Comparison of ENCODE assay signal across 11 cellular contexts in genomic region chr15:68275165-68275746, GRCh38. TPM values are rescaled to one million over a fixed set of nuclear protein-coding genes. Genes with fewer than 3 reads are reported as not detected.
DNase-seq lines count a peak whose midpoint lies in the region; ATAC-seq and TF ChIP-seq lines count a peak whose summit lies in the region.
"Had no signal": no experiment of that assay in that cellular context is flagged by ENCODE, and none has a peak within 500 bp of the region (broad histone marks: within the 10 kb centered on the region; RNA-seq: fewer than 3 reads in every experiment).

No MANE protein-coding gene starts in this region.

- peaks cover 31% of the 10 kb centered on the region for H3K36me3 Mint-ChIP-seq in dendritic cell treated with granulocyte-macrophage colony-stimulating factor and Interleukin-4, amounts not matched to agents 40 ng/mL and 50 ng/mL, for 4 days (ENCODE audit: low read depth)
- no peaks in the 10 kb centered on the region for H3K36me3 Mint-ChIP-seq in naive B cell

- H3K9me3 Mint-ChIP-seq in dendritic cell treated with granulocyte-macrophage colony-stimulating factor and Interleukin-4, amounts not matched to agents 40 ng/mL and 50 ng/mL, for 4 days, result no peaks in the 10 kb centered on the region
- H3K9me3 Mint-ChIP-seq in naive B cell, result no peaks in the 10 kb centered on the region

- H3K4me3 ChIP-seq in right cardiac atrium (ENCODE audit: low read length) (no peak overlapping the region), vagina (no peak overlapping the region), adrenal gland (no peak overlapping the region)

- H3K27ac ChIP-seq in right cardiac atrium (ENCODE audit: low read length) (peak overlapping the region; percentile 39), vagina (peak overlapping the region; percentile 99), adrenal gland (no peak overlapping the region)

- peaks cover 10% of the 10 kb centered on the region for H3K4me1 ChIP-seq in right cardiac atrium (ENCODE audit: control insufficient read depth, insufficient read depth, low read length)
- peaks cover 52% of the 10 kb centered on the region for H3K4me1 ChIP-seq in vagina
- peaks cover 22 to 54% of the 10 kb centered on the region in 2 donors for H3K4me1 ChIP-seq in adrenal gland (replicated peaks in 1 of 2)

- 81% methylated on average over 3 of the region's 3 CpGs for WGBS in right cardiac atrium
- 73 to 81% (median 77%) methylated on average over 3 of the region's 3 CpGs for WGBS in adrenal gland, 4 donors

- H3K4me1 Mint-ChIP-seq in dendritic cell treated with granulocyte-macrophage colony-stimulating factor and Interleukin-4, amounts not matched to agents 40 ng/mL and 50 ng/mL, for 4 days (ENCODE audit: low read depth), result peaks cover 36% of the 10 kb centered on the region
- H3K4me1 Mint-ChIP-seq in naive B cell, result peaks cover 27 to 34% (median 30%) of the 10 kb centered on the region in 3 donors

- H3K4me3 Mint-ChIP-seq in dendritic cell treated with granulocyte-macrophage colony-stimulating factor and Interleukin-4, amounts not matched to agents 40 ng/mL and 50 ng/mL, for 4 days, result no peak overlapping the region
- H3K4me3 Mint-ChIP-seq in naive B cell, result peak overlapping the region in 6 of 8 donors; percentile 37 to 97 (median 81)

- H3K9me3 ChIP-seq in right cardiac atrium (ENCODE audit: control insufficient read depth, low read length) (no peaks in the 10 kb centered on the region), vagina (no peaks in the 10 kb centered on the region), adrenal gland (replicated peaks in 1 of 3) (no peaks in the 10 kb centered on the region)

- no peak for TF ChIP-seq CTCF in vagina (IDR thresholded peaks at IDR 0.05)
- TF ChIP-seq CTCF in adrenal gland (IDR thresholded peaks at IDR 0.05), result no peak

- intact Hi-C loops in right cardiac atrium (cut with DNase I), result no loop called here
- intact Hi-C loops in cardiac septum (cut with DNase I), result no loop called here
- intact Hi-C loops in dendritic cell treated with granulocyte-macrophage colony-stimulating factor and Interleukin-4, amounts not matched to agents 40 ng/mL and 50 ng/mL, for 4 days (cut with micrococcal nuclease), result no loop called here
- intact Hi-C loops in vagina (cut with DNase I), result no loop called here
- intact Hi-C loops in left colon (cut with DNase I, micrococcal nuclease), result no loop called here
- intact Hi-C loops in adrenal gland (cut with DNase I), result no loop called here

- H3K27me3 Mint-ChIP-seq in dendritic cell treated with granulocyte-macrophage colony-stimulating factor and Interleukin-4, amounts not matched to agents 40 ng/mL and 50 ng/mL, for 4 days, result no peaks in the 10 kb centered on the region
- no peaks in the 10 kb centered on the region for H3K27me3 Mint-ChIP-seq in naive B cell

- ATAC-seq in right cardiac atrium (no peak), naive B cell (ENCODE audit: low read depth in 2 of 2) (no peak), HG03354 (IDR thresholded peaks at IDR 0.05; ENCODE audit: poor library complexity, severe bottlenecking, unreplicated experiment) (no peak), left colon (no peak)

- H3K27me3 ChIP-seq in right cardiac atrium (ENCODE audit: control insufficient read depth, insufficient read depth), result no peaks in the 10 kb centered on the region
- H3K27me3 ChIP-seq in vagina, result no peaks in the 10 kb centered on the region
- no peaks in the 10 kb centered on the region for H3K27me3 ChIP-seq in adrenal gland

- H3K36me3 ChIP-seq in vagina (no peaks in the 10 kb centered on the region), adrenal gland (replicated peaks in 1 of 2) (no peaks in the 10 kb centered on the region)

- TF ChIP-seq POLR2A in vagina (IDR thresholded peaks at IDR 0.05), result no peak
- no peak for TF ChIP-seq POLR2A in adrenal gland (IDR thresholded peaks at IDR 0.05)

- no peak for DNase-seq in right cardiac atrium
- DNase-seq in cardiac septum (ENCODE audit: low spot score), result no peak
- no peak for DNase-seq in naive B cell
- DNase-seq in vagina (ENCODE audit: extremely low spot score in 2 of 2), result no peak
- DNase-seq in left colon, result no peak
- DNase-seq in adrenal gland, result no peak
- DNase-seq: MV-4-11, small intestine, T-helper 2 cell had no signal

- H3K27ac Mint-ChIP-seq in dendritic cell treated with granulocyte-macrophage colony-stimulating factor and Interleukin-4, amounts not matched to agents 40 ng/mL and 50 ng/mL, for 4 days, result peak overlapping the region; percentile 96
- peak overlapping the region in 1 of 6 donors; percentile 33 for H3K27ac Mint-ChIP-seq in naive B cell

RNA-seq across cellular contexts. Expression of gene FEM1B, which starts 2.3 kb away (rescaled TPM):
- total RNA-seq in right cardiac atrium, result 10 to 100 TPM; 53.5 to 86.9 (median 57.4) TPM
- polyA plus RNA-seq in right cardiac atrium, result 13.8 TPM
- total RNA-seq in cardiac septum, result 114 TPM
- 10 to 100 TPM; 11.9 to 25.4 (median 22.6) TPM for polyA plus RNA-seq in naive B cell (ENCODE audit: low read depth in 6 of 6)
- total RNA-seq in vagina, result 38.3 TPM
- 10 to 100 TPM; 51.2 to 55.3 TPM for total RNA-seq in left colon
- 10 to 100 TPM; 25.2 to 57.7 (median 43.8) TPM for total RNA-seq in adrenal gland
- polyA plus RNA-seq in adrenal gland, result 10 to 100 TPM in 1 of 3 donors, 1 to 10 TPM in 2; 7.0 to 35.7 (median 9.3) TPM

RNA-seq across cellular contexts. Expression of gene CLN6, which starts 45.7 kb away (rescaled TPM):
- total RNA-seq in right cardiac atrium (1 to 10 TPM; 7.0 to 8.9 (median 7.7) TPM), cardiac septum (8.5 TPM), vagina (23.3 TPM), left colon (10 to 100 TPM; 24.6 to 32.2 TPM), adrenal gland (10 to 100 TPM; 15.3 to 36.6 (median 25.8) TPM)
- polyA plus RNA-seq in right cardiac atrium (6.8 TPM), naive B cell (ENCODE audit: low read depth in 6 of 6) (1 to 10 TPM; 2.7 to 5.2 (median 4.0) TPM), adrenal gland (10 to 100 TPM; 22.8 to 33.0 (median 27.8) TPM)

Comparison
In these comparisons a context has a peak if more than half of its experiments do, and no peak if none do; other contexts are left out.
1. H3K27ac ChIP-seq: peak in right cardiac atrium (single experiment) and vagina (single experiment); none in adrenal gland (0 of 5).